In genomic region chr10:92014620-92015019, GRCh38 we compare ENCODE assay signal across 29 cellular contexts.
"Had no signal": no experiment of that assay in that cellular context is flagged by ENCODE, and none has a peak within 500 bp of the region (broad histone marks: within the 10 kb centered on the region; RNA-seq: fewer than 3 reads in every experiment).

No MANE protein-coding gene starts in this region.

- H3K4me1 ChIP-seq: SJCRH30 had no signal

- H3K27ac Mint-ChIP-seq: activated CD4-positive, alpha-beta memory T cell treated with anti-CD3 and anti-CD28 coated beads, Interleukin-2, amount 10 ng/mL, durations not matched to agents 7 days and 5 days; activated CD4-positive, alpha-beta T cell treated with anti-CD3 and anti-CD28 coated beads for 36 hours; activated naive CD4-positive, alpha-beta T cell treated with anti-CD3 and anti-CD28 coated beads for 36 hours; activated naive CD8-positive, alpha-beta T cell; activated T-helper 17 cell treated with anti-CD3 and anti-CD28 coated beads, Interleukin-2, amount 50 U/mL, for 72 hours; brain had no signal

- ATAC-seq: activated CD4-positive, alpha-beta T cell treated with anti-CD3 and anti-CD28 coated beads for 36 hours; activated T-helper 17 cell treated with anti-CD3 and anti-CD28 coated beads, Interleukin-2, amount 50 U/mL, for 72 hours; Panc1 had no signal

- H3K4me3 Mint-ChIP-seq: activated CD4-positive, alpha-beta memory T cell treated with anti-CD3 and anti-CD28 coated beads, Interleukin-2, amount 10 ng/mL, durations not matched to agents 7 days and 5 days; activated CD4-positive, alpha-beta T cell treated with anti-CD3 and anti-CD28 coated beads for 36 hours; activated naive CD4-positive, alpha-beta T cell treated with anti-CD3 and anti-CD28 coated beads for 36 hours; activated naive CD8-positive, alpha-beta T cell; activated T-helper 17 cell treated with anti-CD3 and anti-CD28 coated beads, Interleukin-2, amount 50 U/mL, for 72 hours; brain had no signal

- H3K27me3 Mint-ChIP-seq: activated CD4-positive, alpha-beta memory T cell treated with anti-CD3 and anti-CD28 coated beads, Interleukin-2, amount 10 ng/mL, durations not matched to agents 7 days and 5 days; activated CD4-positive, alpha-beta T cell treated with anti-CD3 and anti-CD28 coated beads for 36 hours; activated naive CD8-positive, alpha-beta T cell; activated T-helper 17 cell treated with anti-CD3 and anti-CD28 coated beads, Interleukin-2, amount 50 U/mL, for 72 hours; brain had no signal

- DNase-seq: activated CD4-positive, alpha-beta memory T cell treated with anti-CD3 and anti-CD28 coated beads, Interleukin-2, amount 10 ng/mL, durations not matched to agents 7 days and 5 days; activated CD4-positive, alpha-beta T cell treated with anti-CD3 and anti-CD28 coated beads for 36 hours; activated CD4-positive, alpha-beta T cell treated with anti-CD3 and anti-CD28 coated beads, Interleukin-2, amount 50 U/mL, for 1 hour; activated CD4-positive, CD25-positive, alpha-beta regulatory T cell; activated gamma-delta T cell; activated naive CD4-positive, alpha-beta T cell treated with anti-CD3 and anti-CD28 coated beads for 36 hours; activated T-cell treated with anti-CD3 and anti-CD28 coated beads for 4 hours; activated T-cell treated with anti-CD3 and anti-CD28 coated beads, Interleukin-2, amount 50 U/mL, for 48 hours; amygdala; Kasumi-1; KBM-7; NCI-H1048; NCI-H1694; NCI-H2107; NCI-H2171 treated with DMSO at 0.1 percent for 48 hours; NCI-H226; NCI-H510A; NCI-H526 treated with DMSO at 0.1 percent for 48 hours; Right ventricle myocardium superior; SJCRH30; SK-N-SH; T-helper 1 cell had no signal

- H3K9me3 ChIP-seq: SJCRH30, SK-N-SH had no signal

- H3K27me3 ChIP-seq: cardiac muscle cell, SJCRH30 had no signal

- H3K27ac ChIP-seq: cardiac muscle cell, RWPE1, SJCRH30, VCaP had no signal

- H3K9me3 Mint-ChIP-seq: activated CD4-positive, alpha-beta memory T cell treated with anti-CD3 and anti-CD28 coated beads, Interleukin-2, amount 10 ng/mL, durations not matched to agents 7 days and 5 days; activated naive CD4-positive, alpha-beta T cell treated with anti-CD3 and anti-CD28 coated beads for 36 hours; activated T-helper 17 cell treated with anti-CD3 and anti-CD28 coated beads, Interleukin-2, amount 50 U/mL, for 72 hours; brain had no signal

- H3K4me3 ChIP-seq: cardiac muscle cell, SJCRH30 had no signal
